In the genomic region with DNA sequence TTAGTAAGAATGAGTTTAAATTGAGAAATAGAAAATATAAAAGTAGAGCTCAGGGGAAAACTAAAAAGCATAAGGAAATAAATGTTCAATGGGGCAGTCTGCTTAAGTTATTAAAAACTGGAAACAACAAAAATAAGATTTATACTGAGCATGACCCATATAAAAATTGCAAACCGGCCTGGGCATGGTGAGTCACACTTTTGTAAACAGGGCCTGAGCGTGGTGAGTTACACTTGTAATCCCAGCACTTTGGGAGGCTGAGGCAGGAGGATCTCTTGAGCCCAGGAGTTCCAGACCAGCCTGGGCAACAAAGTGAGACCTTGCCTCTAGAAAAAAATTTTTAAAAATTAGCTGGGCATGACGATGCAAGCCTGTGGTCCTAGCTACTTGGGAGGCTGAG, we compare ENCODE assay signal across 29 cellular contexts.
A peak's percentile ranks its signal among the peaks of the same experiment; 100 is the strongest.
DNase-seq lines count a peak whose midpoint lies in the region; ATAC-seq and TF ChIP-seq lines count a peak whose summit lies in the region.
"Had no signal": no experiment of that assay in that cellular context is flagged by ENCODE, and none has a peak within 500 bp of the region (broad histone marks: within the 10 kb centered on the region; RNA-seq: fewer than 3 reads in every experiment).

No MANE protein-coding gene starts in this region.

- no peaks in the 10 kb centered on the region for H3K36me3 ChIP-seq in IMR-90 (ENCODE audit: control insufficient read depth, insufficient read depth, low read length)
- no peaks in the 10 kb centered on the region for H3K36me3 ChIP-seq in left lung
- no peaks in the 10 kb centered on the region for H3K36me3 ChIP-seq in stomach
- H3K36me3 ChIP-seq: BE2C, prostate gland had no signal

- peak; percentile 53; the same call in 1 of the 2 replicates for ATAC-seq in IMR-90 (ENCODE audit: low read depth)
- ATAC-seq in foreskin keratinocyte, result peak; percentile 39
- ATAC-seq in left lung, result no peak
- ATAC-seq in GM18517 (IDR thresholded peaks at IDR 0.05; ENCODE audit: unreplicated experiment), result no peak
- ATAC-seq in HG03175 (IDR thresholded peaks at IDR 0.05; ENCODE audit: unreplicated experiment), result no peak
- ATAC-seq: activated CD4-positive, alpha-beta T cell treated with anti-CD3 and anti-CD28 coated beads for 36 hours; activated CD8-positive, alpha-beta T cell treated with anti-CD3 and anti-CD28 coated beads, Interleukin-2, amount 10 ng/mL, durations not matched to agents 7 days and 5 days; GM23338; sciatic nerve had no signal

- TF ChIP-seq RAD21 in IMR-90 (IDR thresholded peaks at IDR 0.05; ENCODE audit: low read length), result no peak

- TF ChIP-seq POLR2A in IMR-90 (IDR thresholded peaks at IDR 0.05; ENCODE audit: low read depth, low read length), result no peak
- no peak for TF ChIP-seq POLR2A in stomach (IDR thresholded peaks at IDR 0.05)

- H3K27ac Mint-ChIP-seq in Calu3 (ENCODE audit: unreplicated experiment), result no peak overlapping the region
- H3K27ac Mint-ChIP-seq: activated CD4-positive, alpha-beta T cell treated with anti-CD3 and anti-CD28 coated beads for 36 hours; activated CD8-positive, alpha-beta T cell treated with anti-CD3 and anti-CD28 coated beads, Interleukin-2, amount 10 ng/mL, durations not matched to agents 7 days and 5 days; activated naive CD4-positive, alpha-beta T cell treated with anti-CD3 and anti-CD28 coated beads, Interleukin-2, amount 50 U/mL, for 24 hours; activated T-helper 2 cell treated with anti-CD3 and anti-CD28 coated beads, Interferon-gamma antibody, Interleukin-2, Interleukin-4, amounts not matched to agents 10 μg/mL and 5 μg/mL and 100 μg/mL, durations not matched to agents 14 hours and 24 hours and 36 hours; GM23338; mesothelial cell of epicardium had no signal

- CTCF ChIA-PET in Calu3 (lab: Charles Lee), result no interaction called here
- CTCF ChIA-PET in IMR-90 (lab: Yijun Ruan, JAX), result interaction anchor here (0.8 to 2.6 kb wide), 3 partner anchors 12 to 83 kb away, joined by 3 to 19 read pairs (median 3); no protein-coding TSS in a partner anchor

- H3K27ac ChIP-seq in IMR-90 (ENCODE audit: insufficient read depth, low read length), result no peak overlapping the region
- no peak overlapping the region for H3K27ac ChIP-seq in foreskin keratinocyte
- no peak overlapping the region for H3K27ac ChIP-seq in left lung
- H3K27ac ChIP-seq in stomach, result no peak overlapping the region
- H3K27ac ChIP-seq: prostate gland, RWPE1, testis had no signal

- H3K4me3 Mint-ChIP-seq in Calu3 (ENCODE audit: low read depth, unreplicated experiment), result no peak overlapping the region
- H3K4me3 Mint-ChIP-seq: activated CD4-positive, alpha-beta T cell treated with anti-CD3 and anti-CD28 coated beads for 36 hours; activated CD8-positive, alpha-beta T cell treated with anti-CD3 and anti-CD28 coated beads, Interleukin-2, amount 10 ng/mL, durations not matched to agents 7 days and 5 days; activated naive CD4-positive, alpha-beta T cell treated with anti-CD3 and anti-CD28 coated beads, Interleukin-2, amount 50 U/mL, for 24 hours; GM23338; mesothelial cell of epicardium; naive B cell had no signal

- intact Hi-C loops in Calu3 (cut with micrococcal nuclease; ENCODE audit: unreplicated experiment), result no loop called here
- intact Hi-C loops in IMR-90 (cut with micrococcal nuclease), result no loop called here
- intact Hi-C loops in left lung (cut with DNase I), result no loop called here
- intact Hi-C loops in stomach (cut with DNase I; ENCODE audit: low total_unique reads), result no loop called here

- H3K4me1 ChIP-seq in IMR-90 (ENCODE audit: control insufficient read depth, insufficient read depth, low read length) (peaks cover 4% of the 10 kb centered on the region; the same call in 1 of the 2 replicates), foreskin keratinocyte (no peaks in the 10 kb centered on the region), left lung (no peaks in the 10 kb centered on the region), stomach (no peaks in the 10 kb centered on the region)
- H3K4me1 ChIP-seq: BE2C, prostate gland, testis had no signal

- H2BK15ac ChIP-seq in IMR-90 (ENCODE audit: low read depth, low read length), result no peak overlapping the region

- H3K18ac ChIP-seq in IMR-90 (ENCODE audit: low read depth, low read length), result no peak overlapping the region

- H3K9me1 ChIP-seq in IMR-90 (ENCODE audit: insufficient read depth, low read length), result 0 out of 2 replicates have a peak, but pooled peaks cover 3% of the 10 kb centered on the region

- no peak overlapping the region for H2BK120ac ChIP-seq in IMR-90 (ENCODE audit: low read depth, low read length)

- dilution Hi-C loops in IMR-90 (cut with HindIII; ENCODE audit: low sequenced_read_pairs, unreplicated experiment), result no loop called here

- TF ChIP-seq CTCF in Calu3 (IDR thresholded peaks at IDR 0.05; ENCODE audit: unreplicated experiment) (no peak), IMR-90 (conservative IDR thresholded peaks at IDR 0.05; ENCODE audit: low read depth, low read length) (no peak), astrocyte of the spinal cord (IDR thresholded peaks at IDR 0.05; ENCODE audit: low read depth, low read length) (no peak), foreskin keratinocyte (conservative IDR thresholded peaks at IDR 0.05) (no peak), left lung (IDR thresholded peaks at IDR 0.05) (no peak), stomach (IDR thresholded peaks at IDR 0.05) (no peak)

- H3K4me3 ChIP-seq in IMR-90 (ENCODE audit: insufficient read depth, low read depth, low read length), result no peak overlapping the region
- no peak overlapping the region for H3K4me3 ChIP-seq in astrocyte of the spinal cord (ENCODE audit: low read depth, low read length)
- no peak overlapping the region for H3K4me3 ChIP-seq in left lung
- no peak overlapping the region for H3K4me3 ChIP-seq in stomach
- H3K4me3 ChIP-seq: GM23338, prostate gland, testis had no signal

- DNase-seq in Calu3, result peak; percentile 14
- DNase-seq in IMR-90, result peak; percentile 49
- DNase-seq in astrocyte of the spinal cord (ENCODE audit: low read depth, low spot score), result peak; percentile 1
- DNase-seq in foreskin keratinocyte, result no peak
- DNase-seq in left lung, result no peak
- no peak for DNase-seq in stomach
- DNase-seq: activated CD4-positive, alpha-beta T cell treated with anti-CD3 and anti-CD28 coated beads for 36 hours; activated CD8-positive, alpha-beta T cell treated with anti-CD3 and anti-CD28 coated beads, Interleukin-2, amount 10 ng/mL, durations not matched to agents 7 days and 5 days; BE2C; caudate nucleus; DMS79; glutamatergic neuron; islet precursor cell; MM.1S; naive B cell; NCI-H2029 treated with DMSO at 0.1 percent for 48 hours; NCI-H2227 treated with DMSO at 0.1 percent for 48 hours; NCI-H69; stimulated activated naive CD4-positive, alpha-beta T cell; testis had no signal

- H2AK5ac ChIP-seq in IMR-90 (ENCODE audit: low read depth, low read length), result no peak overlapping the region

- H3K9me3 Mint-ChIP-seq in Calu3 (ENCODE audit: low read depth, unreplicated experiment), result no peaks in the 10 kb centered on the region
- H3K9me3 Mint-ChIP-seq: activated naive CD4-positive, alpha-beta T cell treated with anti-CD3 and anti-CD28 coated beads, Interleukin-2, amount 50 U/mL, for 24 hours; activated T-helper 2 cell treated with anti-CD3 and anti-CD28 coated beads, Interferon-gamma antibody, Interleukin-2, Interleukin-4, amounts not matched to agents 10 μg/mL and 5 μg/mL and 100 μg/mL, durations not matched to agents 14 hours and 24 hours and 36 hours; GM23338 had no signal

- H3K9ac ChIP-seq in IMR-90 (ENCODE audit: low read depth, low read length), result no peak overlapping the region

- H3K9me3 ChIP-seq in IMR-90 (ENCODE audit: control insufficient read depth, insufficient read depth, low read length), result no peaks in the 10 kb centered on the region
- H3K9me3 ChIP-seq in left lung, result no peaks in the 10 kb centered on the region
- no peaks in the 10 kb centered on the region for H3K9me3 ChIP-seq in stomach
- H3K9me3 ChIP-seq: BE2C, prostate gland, testis had no signal

- no peak for TF ChIP-seq EP300 in stomach (IDR thresholded peaks at IDR 0.05)

- POLR2A ChIA-PET in IMR-90 (lab: Charles Lee; ENCODE audit: unreplicated experiment), result no interaction called here

- H3K23ac ChIP-seq in IMR-90 (ENCODE audit: low read depth, low read length), result no peak overlapping the region

- no peak overlapping the region for H4K8ac ChIP-seq in IMR-90 (ENCODE audit: low read depth in 2 of 2, low read length in 2 of 2)

- WGBS in IMR-90 (ENCODE audit: extremely low coverage in 2 of 2, insufficient read length in 1 of 2), 2 experiments, result 20% methylated on average over 1 of the region's 3 CpGs; no CpG with 5 or more reads in 1 of the 2 experiments
- 61 to 71% (median 62%) methylated on average over 3 of the region's 3 CpGs for WGBS in stomach, 5 donors

- BruUV-seq in Calu3 (replicated peaks; lab: Mats Ljungman, UMichigan) (no TSS peak), IMR-90 (replicated peaks; lab: Mats Ljungman, UMichigan) (no TSS peak)

- no peak overlapping the region for H4K5ac ChIP-seq in IMR-90 (ENCODE audit: low read depth, low read length)

- no peaks in the 10 kb centered on the region for H4K20me1 ChIP-seq in IMR-90 (ENCODE audit: insufficient read depth, low read length)

- H3K4ac ChIP-seq in IMR-90 (ENCODE audit: low read depth, low read length), result no peak overlapping the region

- no peak overlapping the region for H2BK20ac ChIP-seq in IMR-90 (ENCODE audit: low read depth, low read length)

- H3K4me1 Mint-ChIP-seq in Calu3 (ENCODE audit: low read depth, unreplicated experiment), result peaks cover 14% of the 10 kb centered on the region
- H3K4me1 Mint-ChIP-seq: activated CD4-positive, alpha-beta T cell treated with anti-CD3 and anti-CD28 coated beads for 36 hours; activated naive CD4-positive, alpha-beta T cell treated with anti-CD3 and anti-CD28 coated beads, Interleukin-2, amount 50 U/mL, for 24 hours; naive B cell had no signal

- H3K27me3 ChIP-seq in IMR-90 (ENCODE audit: control insufficient read depth, insufficient read depth, low read length) (no peaks in the 10 kb centered on the region), foreskin keratinocyte (no peaks in the 10 kb centered on the region), left lung (no peaks in the 10 kb centered on the region), stomach (no peaks in the 10 kb centered on the region)
- H3K27me3 ChIP-seq: BE2C, testis had no signal

- H2AFZ ChIP-seq in IMR-90 (replicated peaks; ENCODE audit: low read length, poor library complexity), result no peak overlapping the region

- H3K36me3 Mint-ChIP-seq in Calu3 (ENCODE audit: insufficient read depth, unreplicated experiment), result no peaks in the 10 kb centered on the region
- H3K36me3 Mint-ChIP-seq: activated naive CD4-positive, alpha-beta T cell treated with anti-CD3 and anti-CD28 coated beads, Interleukin-2, amount 50 U/mL, for 24 hours; mesothelial cell of epicardium; naive B cell had no signal

- in situ Hi-C loops in IMR-90 (cut with MboI; ENCODE audit: low sequenced_read_pairs), result no loop called here
- in situ Hi-C loops in astrocyte of the spinal cord (cut with HindIII; ENCODE audit: low sequenced_read_pairs), result no loop called here

- no peak overlapping the region for H3K4me2 ChIP-seq in IMR-90 (ENCODE audit: low read depth, low read length)
- H3K4me2 ChIP-seq: GM23338 had no signal

- no peak overlapping the region for H3K56ac ChIP-seq in IMR-90 (ENCODE audit: extremely low read depth, insufficient read depth, low read length)

- H2BK5ac ChIP-seq in IMR-90 (ENCODE audit: low read depth, low read length, poor library complexity, severe bottlenecking), result no peak overlapping the region

- no peak overlapping the region for H4K91ac ChIP-seq in IMR-90 (ENCODE audit: insufficient read depth, low read depth, low read length)

- H3K27me3 Mint-ChIP-seq in Calu3 (ENCODE audit: unreplicated experiment), result no peaks in the 10 kb centered on the region
- H3K27me3 Mint-ChIP-seq: activated CD4-positive, alpha-beta T cell treated with anti-CD3 and anti-CD28 coated beads for 36 hours; activated naive CD4-positive, alpha-beta T cell treated with anti-CD3 and anti-CD28 coated beads, Interleukin-2, amount 50 U/mL, for 24 hours had no signal

- no peaks in the 10 kb centered on the region for H3K79me1 ChIP-seq in IMR-90 (ENCODE audit: low read depth in 1 of 2, low read length in 2 of 2)

- no peak overlapping the region for H2AK9ac ChIP-seq in IMR-90 (replicated peaks; ENCODE audit: low read depth, low read length, poor library complexity)

- no peak overlapping the region for H3K14ac ChIP-seq in IMR-90 (replicated peaks; ENCODE audit: low read depth, low read length)

Comparison
In these comparisons a context has a peak if more than half of its experiments do, and no peak if none do; other contexts are left out.
1. DNase-seq: peak in Calu3 (single experiment), IMR-90 (single experiment) and astrocyte of the spinal cord (single experiment); none in foreskin keratinocyte (0 of 2), left lung (0 of 2) and stomach (single experiment).
2. ATAC-seq: peak in IMR-90 (single experiment) and foreskin keratinocyte (single experiment); none in left lung (single experiment), GM18517 (single experiment) and HG03175 (single experiment).